25 cellular contexts compared by ENCODE assay signal in the genomic region with DNA sequence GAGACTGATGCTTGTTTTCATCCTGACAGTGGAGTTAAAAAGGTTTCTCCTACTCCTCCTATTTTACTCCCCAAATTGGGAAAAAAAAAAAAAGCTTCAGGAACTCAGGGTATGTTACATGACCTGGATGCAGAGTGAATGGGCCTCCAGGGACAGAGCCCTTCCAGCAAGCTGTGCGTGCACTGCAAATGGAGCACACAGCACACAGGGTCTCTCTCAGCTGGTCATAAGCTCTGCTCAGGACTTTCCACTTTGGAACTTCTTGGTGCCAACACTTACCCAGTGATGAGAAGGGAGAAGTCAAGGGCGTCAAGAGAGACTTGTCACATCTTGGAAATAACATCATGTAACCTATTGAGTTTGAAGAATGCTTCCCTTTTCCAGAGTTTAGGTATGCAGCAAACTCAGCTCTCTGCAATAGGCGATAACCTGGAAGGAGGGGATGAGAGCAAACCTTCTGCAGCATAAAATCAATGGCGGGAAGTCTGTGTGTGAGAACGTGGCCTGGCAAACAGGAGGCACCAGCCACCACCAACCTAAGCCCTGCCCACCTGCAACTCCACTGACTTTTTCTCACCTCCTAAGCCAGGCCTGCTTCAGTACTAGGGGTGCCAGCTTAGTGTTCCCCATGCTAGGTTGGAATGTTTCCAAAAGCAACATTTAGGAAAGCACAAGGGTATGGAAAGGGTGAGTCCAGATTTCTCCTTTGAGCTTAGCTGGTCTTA. TPM values are rescaled to one million over a fixed set of nuclear protein-coding genes. Genes with fewer than 3 reads are reported as not detected.
"Had no signal": no experiment of that assay in that cellular context is flagged by ENCODE, and none has a peak within 500 bp of the region (broad histone marks: within the 10 kb centered on the region; RNA-seq: fewer than 3 reads in every experiment).

No MANE protein-coding gene starts in this region.

- H3K27me3 ChIP-seq: dorsolateral prefrontal cortex, gastrocnemius medialis, left lung, ovary, suprapubic skin, thyroid gland had no signal

- H3K27ac Mint-ChIP-seq: naive thymus-derived CD8-positive, alpha-beta T cell had no signal

- H3K4me1 ChIP-seq: left lung had no signal

- H3K9me3 Mint-ChIP-seq: naive thymus-derived CD8-positive, alpha-beta T cell; stimulated activated naive CD8-positive, alpha-beta T cell treated with anti-CD3 and anti-CD28 coated beads, Interleukin-15, amount 100 ng/mL, for 72 hours had no signal

- H3K36me3 ChIP-seq: gastrocnemius medialis, ovary, thyroid gland had no signal

- H3K4me1 Mint-ChIP-seq: stimulated activated naive CD8-positive, alpha-beta T cell treated with anti-CD3 and anti-CD28 coated beads, Interleukin-15, amount 100 ng/mL, for 72 hours had no signal

- H3K9me3 ChIP-seq: gastrocnemius medialis, left lung, lower lobe of right lung, ovary, suprapubic skin, thyroid gland had no signal

- DNase-seq: central memory CD4-positive, alpha-beta T cell; dorsolateral prefrontal cortex; effector CD4-positive, alpha-beta T cell; foreskin fibroblast; gastrocnemius medialis; kidney; left lung; lower lobe of right lung; naive thymus-derived CD8-positive, alpha-beta T cell; occipital lobe; ovary; retina; stimulated activated CD4-positive, alpha-beta T cell treated with anti-CD3 and anti-CD28 coated beads, Interleukin-12 subunit alpha, Interleukin-12 subunit beta, amount 100 ng/mL, for 4 hours; stimulated activated CD4-positive, alpha-beta T cell treated with anti-CD3 and anti-CD28 coated beads, Interleukin-1b, Interleukin-23, amount 100 ng/mL, for 48 hours; stimulated activated CD4-positive, alpha-beta T cell treated with anti-CD3 and anti-CD28 coated beads, Interleukin-4, amount 100 ng/mL, for 1 hour; stimulated activated CD8-positive, alpha-beta memory T cell treated with anti-CD3 and anti-CD28 coated beads, Interleukin-4, amount 100 ng/mL, for 48 hours; stimulated activated naive CD4-positive, alpha-beta T cell; stimulated activated naive CD8-positive, alpha-beta T cell treated with anti-CD3 and anti-CD28 coated beads, Interleukin-15, amount 100 ng/mL, for 72 hours; thyroid gland; trophoblast cell had no signal

- H3K27ac ChIP-seq: dorsolateral prefrontal cortex, gastrocnemius medialis, left lung, lower lobe of right lung, ovary, suprapubic skin, thyroid gland had no signal

- H3K36me3 Mint-ChIP-seq: naive thymus-derived CD8-positive, alpha-beta T cell had no signal

- H3K27me3 Mint-ChIP-seq: stimulated activated naive CD8-positive, alpha-beta T cell treated with anti-CD3 and anti-CD28 coated beads, Interleukin-15, amount 100 ng/mL, for 72 hours had no signal

- H3K4me3 Mint-ChIP-seq: naive thymus-derived CD8-positive, alpha-beta T cell; stimulated activated naive CD8-positive, alpha-beta T cell treated with anti-CD3 and anti-CD28 coated beads, Interleukin-15, amount 100 ng/mL, for 72 hours had no signal

- H3K4me3 ChIP-seq: dorsolateral prefrontal cortex, gastrocnemius medialis, left lung, lower lobe of right lung, ovary, smooth muscle cell, suprapubic skin, thyroid gland had no signal

- ATAC-seq: esophagus mucosa; gastrocnemius medialis; left lung; lower lobe of right lung; naive thymus-derived CD8-positive, alpha-beta T cell; sciatic nerve; stimulated activated naive CD8-positive, alpha-beta T cell treated with anti-CD3 and anti-CD28 coated beads, Interleukin-15, amount 100 ng/mL, for 72 hours had no signal

RNA-seq across cellular contexts. Expression of a gene that starts 39.8 kb away (rescaled TPM):
- total RNA-seq: naive thymus-derived CD8-positive, alpha-beta T cell had no signal
- polyA plus RNA-seq: neural cell had no signal
